In genomic region chr4:146247356-146247755, GRCh38 we compare ENCODE assay signal across 10 cellular contexts. TPM values are rescaled to one million over a fixed set of nuclear protein-coding genes. Genes with fewer than 3 reads are reported as not detected.
"Had no signal": no experiment of that assay in that cellular context is flagged by ENCODE, and none has a peak within 500 bp of the region (broad histone marks: within the 10 kb centered on the region; RNA-seq: fewer than 3 reads in every experiment).

No MANE protein-coding gene starts in this region.

- H3K36me3 ChIP-seq: HAP-1 had no signal

- ATAC-seq: HCT116, K562 had no signal

- H3K4me1 ChIP-seq: HAP-1 had no signal

- H3K9me3 ChIP-seq: HAP-1 had no signal

- H3K9me3 Mint-ChIP-seq: HFFc6 had no signal

- H3K4me3 ChIP-seq: HAP-1, K562 had no signal

- H3K4me3 Mint-ChIP-seq: HFFc6 had no signal

- DNase-seq: GOT3, H7, HFFc6, IMR-90, KG1 had no signal

- H3K27ac Mint-ChIP-seq: HFFc6 had no signal

RNA-seq across cellular contexts. Expression of gene REELD1, which starts 33.0 kb away (rescaled TPM):
- total RNA-seq: H4, HFFc6, HT-29, IMR-90, K562 had no signal
